ENCODE assay signal across 8 cellular contexts in genomic region chr12:71636704-71637115, GRCh38. TPM values are rescaled to one million over a fixed set of nuclear protein-coding genes. Genes with fewer than 3 reads are reported as not detected.
DNase-seq lines count a peak whose midpoint lies in the region; ATAC-seq, FAIRE-seq and TF ChIP-seq lines count a peak whose summit lies in the region.

No MANE protein-coding gene starts in this region.

- in situ Hi-C loops in HepG2 (cut with HindIII; ENCODE audit: extremely low pct_ligation_motif_present, low pct_unique_long_range_greater_than_20kb): no loop called here

- no TSS peak for BruUV-seq in HepG2 (replicated peaks; lab: Mats Ljungman, UMichigan)

- H3K27ac ChIP-seq in HepG2 (ENCODE audit: extremely low read length, insufficient read depth, low read length) (no peak overlapping the region), aorta (ENCODE audit: low read depth in 1 of 2, low read length in 2 of 2) (no peak overlapping the region)

- H3K27me3 ChIP-seq in bronchial epithelial cell (ENCODE audit: control insufficient read depth, insufficient read depth, low read length) (no peaks in the 10 kb centered on the region), HepG2 (ENCODE audit: control insufficient read depth in 1 of 2, insufficient read depth in 2 of 2, low read length in 2 of 2) (no peaks in the 10 kb centered on the region), aorta (ENCODE audit: control insufficient read depth in 1 of 2, insufficient read depth in 2 of 2, low read length in 1 of 2) (no peaks in the 10 kb centered on the region)

- CTCF ChIA-PET in HepG2 (lab: Yijun Ruan, JAX; ENCODE audit: low intra/inter-chr PET ratio, low total read pairs): interaction anchor here (1.0 to 2.2 kb wide), 2 partner anchors 110 to 221 kb away, joined by 3 to 11 read pairs; no protein-coding TSS in a partner anchor

- POLR2A ChIA-PET in HepG2 (lab: Yijun Ruan, JAX): interaction anchor here (0.7 to 0.9 kb wide), 3 partner anchors 95 to 118 kb away, joined by 3 to 4 read pairs (median 4); partner anchors contain the start of gene RAB21

- no peak overlapping the region for H3K9ac ChIP-seq in HepG2 (ENCODE audit: insufficient read depth, low read depth, low read length)

- peak; percentile 71 for ATAC-seq in GM19035 (IDR thresholded peaks at IDR 0.05; ENCODE audit: unreplicated experiment)
- ATAC-seq in HepG2: peak; percentile 51
- ATAC-seq in aorta (ENCODE audit: low FRiP score): peak; percentile 64
- ATAC-seq in GM21360 (IDR thresholded peaks at IDR 0.05; ENCODE audit: unreplicated experiment): no peak

- no peak for TF ChIP-seq EP300 in HepG2 (IDR thresholded peaks at IDR 0.05; ENCODE audit: low read depth in 2 of 2, low read length in 2 of 2)
- no peak for TF ChIP-seq EP300 in HepG2 (CRISPR knock-in tag; IDR thresholded peaks at IDR 0.05; ENCODE audit: borderline replicate concordance)

- intact Hi-C loops in HepG2 (cut with micrococcal nuclease; ENCODE audit: unreplicated experiment) (loop anchor here (1.0 to 10.0 kb wide), 2 partner anchors 192 to 221 kb away; no protein-coding TSS in a partner anchor), aorta (cut with DNase I) (loop anchor here (5.0 kb wide), 1 partner anchor 219 kb away; no protein-coding TSS in a partner anchor)

- no peaks in the 10 kb centered on the region for H3K4me1 ChIP-seq in HepG2 (ENCODE audit: insufficient read depth, low read length)
- no peaks in the 10 kb centered on the region for H3K4me1 ChIP-seq in aorta (ENCODE audit: control insufficient read depth in 1 of 2, insufficient read depth in 2 of 2, low read length in 2 of 2)

- no peaks in the 10 kb centered on the region for H3K79me2 ChIP-seq in HepG2 (ENCODE audit: insufficient read depth, low read length)

- no peaks in the 10 kb centered on the region; the same call in 1 of the 2 replicates for H4K20me1 ChIP-seq in HepG2 (ENCODE audit: insufficient read depth, low read length)

- WGBS in HepG2 (ENCODE audit: low lambda C conversion rate): 50% methylated on average over 3 of the region's 3 CpGs
- 19% methylated on average over 3 of the region's 3 CpGs for WGBS in aorta, 2 donors

- peak; percentile 29; the same call in 1 of the 2 replicates for TF ChIP-seq RAD21 in HepG2 (CRISPR knock-in tag; IDR thresholded peaks at IDR 0.05)

- TF ChIP-seq CTCF in bronchial epithelial cell (IDR thresholded peaks at IDR 0.05; ENCODE audit: insufficient read depth, low read length, severe bottlenecking) (peak; percentile 62), HepG2 (CRISPR knock-in tag; IDR thresholded peaks at IDR 0.05) (peak; percentile 70)

- no peak for TF ChIP-seq POLR2A in HepG2 (IDR thresholded peaks at IDR 0.05; ENCODE audit: insufficient read depth in 1 of 2, low read depth in 2 of 2, low read length in 2 of 2)

- no peak overlapping the region for H3K4me2 ChIP-seq in HepG2 (ENCODE audit: low read depth, low read length)

- H2AFZ ChIP-seq in HepG2 (ENCODE audit: low read length): no peak overlapping the region

- H3K4me3 ChIP-seq in bronchial epithelial cell (ENCODE audit: low read depth, low read length): no peak overlapping the region
- no peak overlapping the region for H3K4me3 ChIP-seq in HepG2 (replicated peaks in 1 of 3; ENCODE audit: insufficient read depth in 1 of 3, low read depth in 2 of 3, low read length in 3 of 3)
- H3K4me3 ChIP-seq in aorta (ENCODE audit: low read length in 2 of 2): no peak overlapping the region

- peaks cover 11% of the 10 kb centered on the region for H3K36me3 ChIP-seq in bronchial epithelial cell (ENCODE audit: control insufficient read depth, insufficient read depth, low read length)
- peaks cover 10 to 71% of the 10 kb centered on the region in 2 experiments for H3K36me3 ChIP-seq in HepG2 (replicated peaks in 1 of 2; ENCODE audit: control insufficient read depth in 1 of 2, insufficient read depth in 2 of 2, low read length in 2 of 2)
- H3K36me3 ChIP-seq in aorta (ENCODE audit: control insufficient read depth in 1 of 2, insufficient read depth in 2 of 2, low read length in 1 of 2): peaks cover 0 to 2% of the 10 kb centered on the region in 2 donors

- FAIRE-seq in bronchial epithelial cell (lab: Jason Lieb, UNC) (no peak), HepG2 (lab: Jason Lieb, UNC) (peak; percentile 89)

- peak; percentile 84 for DNase-seq in COR-L47 (lab: John Stamatoyannopoulos, UW)
- DNase-seq in Kasumi-1 (lab: John Stamatoyannopoulos, UW): peak; percentile 80 to 88
- peak; percentile 83 for DNase-seq in OCI-M1 (lab: John Stamatoyannopoulos, UW)
- peak; percentile 72 for DNase-seq in bronchial epithelial cell (ENCODE audit: low read depth)
- DNase-seq in HepG2 (ENCODE audit: low spot score): peak; percentile 70
- DNase-seq in aorta: no peak

- H3K9me3 ChIP-seq in HepG2 (ENCODE audit: low read length) (no peaks in the 10 kb centered on the region), aorta (ENCODE audit: control insufficient read depth, low read length) (no peaks in the 10 kb centered on the region)

RNA-seq across cellular contexts. Expression of gene ZFC3H1, which starts 26.9 kb away (rescaled TPM):
- total RNA-seq in bronchial epithelial cell (22.1 and 23.0 TPM in 2 replicates), HepG2 (2016; rRNA removed; fragmentation: Illumina TruSeq; extraction: Trizol) (8.9 and 17.1 TPM in 2 replicates), aorta (10 to 100 TPM; 71.7 to 95.3 TPM)
- 5.0 and 6.0 TPM in 2 replicates for total RNA-seq in HepG2 (2016; cell fraction: cytosol; rRNA removed; fragmentation: Illumina TruSeq; extraction: Trizol; ENCODE audit: low read depth)
- total RNA-seq in HepG2 (2016; cell fraction: insoluble cytoplasmic fraction; rRNA removed; fragmentation: Illumina TruSeq; extraction: Trizol): 7.0 and 13.0 TPM in 2 replicates
- total RNA-seq in HepG2 (2016; cell fraction: membrane; rRNA removed; fragmentation: Illumina TruSeq; extraction: Trizol): 4.6 and 5.9 TPM in 2 replicates
- total RNA-seq in HepG2 (2016; cell fraction: nucleus; rRNA removed; fragmentation: Illumina TruSeq; extraction: Trizol): 73.8 and 77.3 TPM in 2 replicates
- polyA plus RNA-seq in HepG2 (2011; rRNA removed) (31.4 and 38.3 TPM in 2 replicates), aorta (10 to 100 TPM in 1 of 2 donors, 1 to 10 TPM in 1; 8.0 to 27.0 TPM)
- 4.3 and 6.5 TPM in 2 replicates for polyA plus RNA-seq in HepG2 (2011; cell fraction: cytosol; rRNA removed)
- 96.5 and 110 TPM in 2 replicates for polyA plus RNA-seq in HepG2 (2011; cell fraction: nucleus; rRNA removed)
- polyA plus RNA-seq in HepG2 (2012): 19.0 and 21.7 TPM in 2 replicates
- 0.44 and 0.55 TPM in 2 replicates for polyA plus RNA-seq in HepG2 (2016; cell fraction: cytosol; fragmentation: Illumina TruSeq; extraction: Trizol; ENCODE audit: low read depth)
- polyA plus RNA-seq in HepG2 (2016; cell fraction: insoluble cytoplasmic fraction; fragmentation: Illumina TruSeq; extraction: Trizol; ENCODE audit: low read depth): 7.3 and 8.6 TPM in 2 replicates
- polyA plus RNA-seq in HepG2 (2016; cell fraction: membrane; fragmentation: Illumina TruSeq; extraction: Trizol; ENCODE audit: low read depth): 1.7 and 1.9 TPM in 2 replicates
- 99.4 and 110 TPM in 2 replicates for polyA plus RNA-seq in HepG2 (2016; cell fraction: nucleus; fragmentation: Illumina TruSeq; extraction: Trizol; ENCODE audit: insufficient read depth, low read depth)
- polyA minus RNA-seq in HepG2 (2011; rRNA and poly(A)+ RNA removed; ENCODE audit: low replicate concordance): 11.8 and 15.6 TPM in 2 replicates
- 6.1 and 11.4 TPM in 2 replicates for polyA minus RNA-seq in HepG2 (2011; cell fraction: cytosol; rRNA and poly(A)+ RNA removed)
- 208 and 220 TPM in 2 replicates for polyA minus RNA-seq in HepG2 (2011; cell fraction: nucleus; rRNA and poly(A)+ RNA removed)

RNA-seq across cellular contexts. Expression of gene THAP2, which starts 27.4 kb away (rescaled TPM):
- total RNA-seq in bronchial epithelial cell (2.6 and 4.2 TPM in 2 replicates), HepG2 (2016; rRNA removed; fragmentation: Illumina TruSeq; extraction: Trizol) (6.2 and 7.3 TPM in 2 replicates), aorta (1 to 10 TPM; 4.3 to 6.0 TPM)
- total RNA-seq in HepG2 (2016; cell fraction: cytosol; rRNA removed; fragmentation: Illumina TruSeq; extraction: Trizol; ENCODE audit: low read depth): 3.0 and 3.9 TPM in 2 replicates
- total RNA-seq in HepG2 (2016; cell fraction: insoluble cytoplasmic fraction; rRNA removed; fragmentation: Illumina TruSeq; extraction: Trizol): 5.9 and 7.3 TPM in 2 replicates
- 5.3 and 6.1 TPM in 2 replicates for total RNA-seq in HepG2 (2016; cell fraction: membrane; rRNA removed; fragmentation: Illumina TruSeq; extraction: Trizol)
- total RNA-seq in HepG2 (2016; cell fraction: nucleus; rRNA removed; fragmentation: Illumina TruSeq; extraction: Trizol): 9.9 and 13.4 TPM in 2 replicates
- polyA plus RNA-seq in HepG2 (2011; rRNA removed) (5.0 and 5.2 TPM in 2 replicates), aorta (1 to 10 TPM in 1 of 2 donors, under 1 TPM in 1; 1.00 to 1.5 TPM)
- polyA plus RNA-seq in HepG2 (2011; cell fraction: cytosol; rRNA removed): 1.4 and 2.4 TPM in 2 replicates
- polyA plus RNA-seq in HepG2 (2011; cell fraction: nucleus; rRNA removed): 3.8 and 5.8 TPM in 2 replicates
- polyA plus RNA-seq in HepG2 (2012): 5.1 and 8.6 TPM in 2 replicates
- 3.0 and 4.3 TPM in 2 replicates for polyA plus RNA-seq in HepG2 (2016; cell fraction: cytosol; fragmentation: Illumina TruSeq; extraction: Trizol; ENCODE audit: low read depth)
- 7.7 and 7.9 TPM in 2 replicates for polyA plus RNA-seq in HepG2 (2016; cell fraction: insoluble cytoplasmic fraction; fragmentation: Illumina TruSeq; extraction: Trizol; ENCODE audit: low read depth)
- polyA plus RNA-seq in HepG2 (2016; cell fraction: membrane; fragmentation: Illumina TruSeq; extraction: Trizol; ENCODE audit: low read depth): 4.7 and 4.8 TPM in 2 replicates
- 12.1 and 12.4 TPM in 2 replicates for polyA plus RNA-seq in HepG2 (2016; cell fraction: nucleus; fragmentation: Illumina TruSeq; extraction: Trizol; ENCODE audit: insufficient read depth, low read depth)
- 2.5 and 2.9 TPM in 2 replicates for polyA minus RNA-seq in HepG2 (2011; rRNA and poly(A)+ RNA removed; ENCODE audit: low replicate concordance)
- 1.9 and 4.4 TPM in 2 replicates for polyA minus RNA-seq in HepG2 (2011; cell fraction: cytosol; rRNA and poly(A)+ RNA removed)
- polyA minus RNA-seq in HepG2 (2011; cell fraction: nucleus; rRNA and poly(A)+ RNA removed): 13.9 and 14.5 TPM in 2 replicates

RNA-seq across cellular contexts. Expression of gene TMEM19, which starts 49.2 kb away (rescaled TPM):
- total RNA-seq in bronchial epithelial cell: 37.6 and 40.3 TPM in 2 replicates
- total RNA-seq in HepG2 (2016; rRNA removed; fragmentation: Illumina TruSeq; extraction: Trizol): 21.9 and 22.5 TPM in 2 replicates
- 8.4 and 11.1 TPM in 2 replicates for total RNA-seq in HepG2 (2016; cell fraction: cytosol; rRNA removed; fragmentation: Illumina TruSeq; extraction: Trizol; ENCODE audit: low read depth)
- total RNA-seq in HepG2 (2016; cell fraction: insoluble cytoplasmic fraction; rRNA removed; fragmentation: Illumina TruSeq; extraction: Trizol): 24.4 and 24.7 TPM in 2 replicates
- total RNA-seq in HepG2 (2016; cell fraction: membrane; rRNA removed; fragmentation: Illumina TruSeq; extraction: Trizol): 19.4 and 21.7 TPM in 2 replicates
- total RNA-seq in HepG2 (2016; cell fraction: nucleus; rRNA removed; fragmentation: Illumina TruSeq; extraction: Trizol): 20.6 and 22.2 TPM in 2 replicates
- 12.0 and 16.9 TPM in 2 replicates for polyA plus RNA-seq in HepG2 (2011; rRNA removed)
- 10.0 and 19.2 TPM in 2 replicates for polyA plus RNA-seq in HepG2 (2011; cell fraction: cytosol; rRNA removed)
- polyA plus RNA-seq in HepG2 (2011; cell fraction: nucleus; rRNA removed): 5.6 and 6.0 TPM in 2 replicates
- polyA plus RNA-seq in HepG2 (2012): 8.1 and 12.4 TPM in 2 replicates
- polyA plus RNA-seq in HepG2 (2016; cell fraction: cytosol; fragmentation: Illumina TruSeq; extraction: Trizol; ENCODE audit: low read depth): 11.2 and 15.2 TPM in 2 replicates
- 18.4 and 19.0 TPM in 2 replicates for polyA plus RNA-seq in HepG2 (2016; cell fraction: insoluble cytoplasmic fraction; fragmentation: Illumina TruSeq; extraction: Trizol; ENCODE audit: low read depth)
- polyA plus RNA-seq in HepG2 (2016; cell fraction: membrane; fragmentation: Illumina TruSeq; extraction: Trizol; ENCODE audit: low read depth): 19.6 and 21.1 TPM in 2 replicates
- 22.5 and 24.5 TPM in 2 replicates for polyA plus RNA-seq in HepG2 (2016; cell fraction: nucleus; fragmentation: Illumina TruSeq; extraction: Trizol; ENCODE audit: insufficient read depth, low read depth)
- polyA minus RNA-seq in HepG2 (2011; rRNA and poly(A)+ RNA removed; ENCODE audit: low replicate concordance): 22.8 and 43.2 TPM in 2 replicates
- polyA minus RNA-seq in HepG2 (2011; cell fraction: cytosol; rRNA and poly(A)+ RNA removed): 14.2 and 14.3 TPM in 2 replicates
- 16.7 and 20.8 TPM in 2 replicates for polyA minus RNA-seq in HepG2 (2011; cell fraction: nucleus; rRNA and poly(A)+ RNA removed)
- 10 to 100 TPM; 17.6 to 22.8 TPM for total RNA-seq in aorta
- 10 to 100 TPM; 13.6 to 13.9 TPM for polyA plus RNA-seq in aorta

Comparison
In these comparisons a context has a peak if more than half of its experiments do, and no peak if none do; other contexts are left out.
1. DNase-seq: peak in COR-L47 (single experiment), Kasumi-1 (2 of 2), OCI-M1 (single experiment), bronchial epithelial cell (single experiment) and HepG2 (single experiment); none in aorta (0 of 2).